1 cellular context compared by ENCODE assay signal in genomic region chr2:205465791-205466190, GRCh38.
TF ChIP-seq lines count a peak whose summit lies in the region.

No MANE protein-coding gene starts in this region.

TF ChIP-seq in H1, 55 proteins besides CTCF, POLR2A, EP300 and RAD21 (continued from another document):
- TF ChIP-seq, protein P1, sequence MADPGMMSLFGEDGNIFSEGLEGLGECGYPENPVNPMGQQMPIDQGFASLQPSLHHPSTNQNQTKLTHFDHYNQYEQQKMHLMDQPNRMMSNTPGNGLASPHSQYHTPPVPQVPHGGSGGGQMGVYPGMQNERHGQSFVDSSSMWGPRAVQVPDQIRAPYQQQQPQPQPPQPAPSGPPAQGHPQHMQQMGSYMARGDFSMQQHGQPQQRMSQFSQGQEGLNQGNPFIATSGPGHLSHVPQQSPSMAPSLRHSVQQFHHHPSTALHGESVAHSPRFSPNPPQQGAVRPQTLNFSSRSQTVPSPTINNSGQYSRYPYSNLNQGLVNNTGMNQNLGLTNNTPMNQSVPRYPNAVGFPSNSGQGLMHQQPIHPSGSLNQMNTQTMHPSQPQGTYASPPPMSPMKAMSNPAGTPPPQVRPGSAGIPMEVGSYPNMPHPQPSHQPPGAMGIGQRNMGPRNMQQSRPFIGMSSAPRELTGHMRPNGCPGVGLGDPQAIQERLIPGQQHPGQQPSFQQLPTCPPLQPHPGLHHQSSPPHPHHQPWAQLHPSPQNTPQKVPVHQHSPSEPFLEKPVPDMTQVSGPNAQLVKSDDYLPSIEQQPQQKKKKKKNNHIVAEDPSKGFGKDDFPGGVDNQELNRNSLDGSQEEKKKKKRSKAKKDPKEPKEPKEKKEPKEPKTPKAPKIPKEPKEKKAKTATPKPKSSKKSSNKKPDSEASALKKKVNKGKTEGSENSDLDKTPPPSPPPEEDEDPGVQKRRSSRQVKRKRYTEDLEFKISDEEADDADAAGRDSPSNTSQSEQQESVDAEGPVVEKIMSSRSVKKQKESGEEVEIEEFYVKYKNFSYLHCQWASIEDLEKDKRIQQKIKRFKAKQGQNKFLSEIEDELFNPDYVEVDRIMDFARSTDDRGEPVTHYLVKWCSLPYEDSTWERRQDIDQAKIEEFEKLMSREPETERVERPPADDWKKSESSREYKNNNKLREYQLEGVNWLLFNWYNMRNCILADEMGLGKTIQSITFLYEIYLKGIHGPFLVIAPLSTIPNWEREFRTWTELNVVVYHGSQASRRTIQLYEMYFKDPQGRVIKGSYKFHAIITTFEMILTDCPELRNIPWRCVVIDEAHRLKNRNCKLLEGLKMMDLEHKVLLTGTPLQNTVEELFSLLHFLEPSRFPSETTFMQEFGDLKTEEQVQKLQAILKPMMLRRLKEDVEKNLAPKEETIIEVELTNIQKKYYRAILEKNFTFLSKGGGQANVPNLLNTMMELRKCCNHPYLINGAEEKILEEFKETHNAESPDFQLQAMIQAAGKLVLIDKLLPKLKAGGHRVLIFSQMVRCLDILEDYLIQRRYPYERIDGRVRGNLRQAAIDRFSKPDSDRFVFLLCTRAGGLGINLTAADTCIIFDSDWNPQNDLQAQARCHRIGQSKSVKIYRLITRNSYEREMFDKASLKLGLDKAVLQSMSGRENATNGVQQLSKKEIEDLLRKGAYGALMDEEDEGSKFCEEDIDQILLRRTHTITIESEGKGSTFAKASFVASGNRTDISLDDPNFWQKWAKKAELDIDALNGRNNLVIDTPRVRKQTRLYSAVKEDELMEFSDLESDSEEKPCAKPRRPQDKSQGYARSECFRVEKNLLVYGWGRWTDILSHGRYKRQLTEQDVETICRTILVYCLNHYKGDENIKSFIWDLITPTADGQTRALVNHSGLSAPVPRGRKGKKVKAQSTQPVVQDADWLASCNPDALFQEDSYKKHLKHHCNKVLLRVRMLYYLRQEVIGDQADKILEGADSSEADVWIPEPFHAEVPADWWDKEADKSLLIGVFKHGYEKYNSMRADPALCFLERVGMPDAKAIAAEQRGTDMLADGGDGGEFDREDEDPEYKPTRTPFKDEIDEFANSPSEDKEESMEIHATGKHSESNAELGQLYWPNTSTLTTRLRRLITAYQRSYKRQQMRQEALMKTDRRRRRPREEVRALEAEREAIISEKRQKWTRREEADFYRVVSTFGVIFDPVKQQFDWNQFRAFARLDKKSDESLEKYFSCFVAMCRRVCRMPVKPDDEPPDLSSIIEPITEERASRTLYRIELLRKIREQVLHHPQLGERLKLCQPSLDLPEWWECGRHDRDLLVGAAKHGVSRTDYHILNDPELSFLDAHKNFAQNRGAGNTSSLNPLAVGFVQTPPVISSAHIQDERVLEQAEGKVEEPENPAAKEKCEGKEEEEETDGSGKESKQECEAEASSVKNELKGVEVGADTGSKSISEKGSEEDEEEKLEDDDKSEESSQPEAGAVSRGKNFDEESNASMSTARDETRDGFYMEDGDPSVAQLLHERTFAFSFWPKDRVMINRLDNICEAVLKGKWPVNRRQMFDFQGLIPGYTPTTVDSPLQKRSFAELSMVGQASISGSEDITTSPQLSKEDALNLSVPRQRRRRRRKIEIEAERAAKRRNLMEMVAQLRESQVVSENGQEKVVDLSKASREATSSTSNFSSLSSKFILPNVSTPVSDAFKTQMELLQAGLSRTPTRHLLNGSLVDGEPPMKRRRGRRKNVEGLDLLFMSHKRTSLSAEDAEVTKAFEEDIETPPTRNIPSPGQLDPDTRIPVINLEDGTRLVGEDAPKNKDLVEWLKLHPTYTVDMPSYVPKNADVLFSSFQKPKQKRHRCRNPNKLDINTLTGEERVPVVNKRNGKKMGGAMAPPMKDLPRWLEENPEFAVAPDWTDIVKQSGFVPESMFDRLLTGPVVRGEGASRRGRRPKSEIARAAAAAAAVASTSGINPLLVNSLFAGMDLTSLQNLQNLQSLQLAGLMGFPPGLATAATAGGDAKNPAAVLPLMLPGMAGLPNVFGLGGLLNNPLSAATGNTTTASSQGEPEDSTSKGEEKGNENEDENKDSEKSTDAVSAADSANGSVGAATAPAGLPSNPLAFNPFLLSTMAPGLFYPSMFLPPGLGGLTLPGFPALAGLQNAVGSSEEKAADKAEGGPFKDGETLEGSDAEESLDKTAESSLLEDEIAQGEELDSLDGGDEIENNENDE (IDR thresholded peaks at IDR 0.05; ENCODE audit: insufficient replicate concordance, low read length): peak; percentile 79
- TF ChIP-seq ASH2L (IDR thresholded peaks at IDR 0.05; ENCODE audit: low read length): no peak
- TF ChIP-seq TCF12 (IDR thresholded peaks at IDR 0.05; ENCODE audit: low read depth, low read length): peak; percentile 88
- peak in 1 of 2 experiments; percentile 70; a peak in 1 of 4 replicates for TF ChIP-seq HDAC2 (IDR thresholded peaks at IDR 0.05; ENCODE audit: borderline replicate concordance in 1 of 2, low read depth in 2 of 2, low read length in 2 of 2)
- TF ChIP-seq ATF3 (IDR thresholded peaks at IDR 0.05; ENCODE audit: insufficient read depth, low read depth, low read length): no peak
